27 cellular contexts compared by ENCODE assay signal in genomic region chr12:120032242-120032641, GRCh38. TPM values are rescaled to one million over a fixed set of nuclear protein-coding genes. Genes with fewer than 3 reads are reported as not detected.
"Had no signal": no experiment of that assay in that cellular context is flagged by ENCODE, and none has a peak within 500 bp of the region (broad histone marks: within the 10 kb centered on the region; RNA-seq: fewer than 3 reads in every experiment).

No MANE protein-coding gene starts in this region.

- H3K36me3 Mint-ChIP-seq: natural killer cell, neural progenitor cell, WTC11 had no signal

- H3K4me1 Mint-ChIP-seq: activated CD4-positive, alpha-beta memory T cell treated with anti-CD3 and anti-CD28 coated beads, Interleukin-2, amount 10 ng/mL, durations not matched to agents 7 days and 5 days; neural progenitor cell; stimulated activated naive B cell treated with anti-CD40 and anti-IgM and Interleukin-4, amounts not matched to agents 10 μg/mL and 1 μg/mL and 100 μg/mL, for 72 hours; WTC11 had no signal

- H3K27me3 Mint-ChIP-seq: activated CD4-positive, alpha-beta memory T cell treated with anti-CD3 and anti-CD28 coated beads, Interleukin-2, amount 10 ng/mL, durations not matched to agents 7 days and 5 days; activated CD8-positive, alpha-beta memory T cell treated with anti-CD3 and anti-CD28 coated beads, Interleukin-2, amount 10 ng/mL, durations not matched to agents 7 days and 5 days; activated naive CD8-positive, alpha-beta T cell treated with anti-CD3 and anti-CD28 coated beads, Interleukin-2, amount 10 ng/mL, durations not matched to agents 7 days and 5 days; effector memory CD8-positive, alpha-beta T cell; stimulated activated naive B cell treated with anti-CD40 and anti-IgM and Interleukin-4, amounts not matched to agents 10 μg/mL and 1 μg/mL and 100 μg/mL, for 72 hours had no signal

- DNase-seq: activated CD4-positive, alpha-beta memory T cell treated with anti-CD3 and anti-CD28 coated beads, Interleukin-2, amount 10 ng/mL, durations not matched to agents 7 days and 5 days; activated CD8-positive, alpha-beta memory T cell treated with anti-CD3 and anti-CD28 coated beads, Interleukin-2, amount 10 ng/mL, durations not matched to agents 7 days and 5 days; activated effector memory CD4-positive, alpha-beta T cell treated with Interleukin-2 at 50 U/mL for 16 hours; activated naive CD8-positive, alpha-beta T cell treated with anti-CD3 and anti-CD28 coated beads, Interleukin-2, amount 10 ng/mL, durations not matched to agents 7 days and 5 days; amniotic stem cell; brain microvascular endothelial cell; cortex of kidney; effector memory CD8-positive, alpha-beta T cell; erythroblast; islet precursor cell; left ventricle myocardium inferior; mesendoderm; natural killer cell; occipital lobe; SJCRH30; stimulated activated CD4-positive, alpha-beta T cell treated with anti-CD3 and anti-CD28 coated beads, Interleukin-1b, Interleukin-23, amount 100 ng/mL, for 48 hours; stimulated activated CD4-positive, alpha-beta T cell treated with anti-CD3 and anti-CD28 coated beads, Interleukin-4, amount 100 ng/mL, for 4 hours; stimulated activated CD8-positive, alpha-beta memory T cell treated with anti-CD3 and anti-CD28 coated beads, Interleukin-4, amount 100 ng/mL, for 48 hours; stimulated activated naive B cell treated with anti-CD40 and anti-IgM and Interleukin-4, amounts not matched to agents 10 μg/mL and 1 μg/mL and 100 μg/mL, for 72 hours; T-helper 2 cell; testis; transverse colon had no signal

- H3K27ac Mint-ChIP-seq: activated CD4-positive, alpha-beta memory T cell treated with anti-CD3 and anti-CD28 coated beads, Interleukin-2, amount 10 ng/mL, durations not matched to agents 7 days and 5 days; activated CD8-positive, alpha-beta memory T cell treated with anti-CD3 and anti-CD28 coated beads, Interleukin-2, amount 10 ng/mL, durations not matched to agents 7 days and 5 days; activated naive CD8-positive, alpha-beta T cell treated with anti-CD3 and anti-CD28 coated beads, Interleukin-2, amount 10 ng/mL, durations not matched to agents 7 days and 5 days; natural killer cell; neural progenitor cell; stimulated activated naive B cell treated with anti-CD40 and anti-IgM and Interleukin-4, amounts not matched to agents 10 μg/mL and 1 μg/mL and 100 μg/mL, for 72 hours; WTC11 had no signal

- H3K4me3 Mint-ChIP-seq: activated CD4-positive, alpha-beta memory T cell treated with anti-CD3 and anti-CD28 coated beads, Interleukin-2, amount 10 ng/mL, durations not matched to agents 7 days and 5 days; activated CD8-positive, alpha-beta memory T cell treated with anti-CD3 and anti-CD28 coated beads, Interleukin-2, amount 10 ng/mL, durations not matched to agents 7 days and 5 days; activated naive CD8-positive, alpha-beta T cell treated with anti-CD3 and anti-CD28 coated beads, Interleukin-2, amount 10 ng/mL, durations not matched to agents 7 days and 5 days; effector memory CD8-positive, alpha-beta T cell; natural killer cell; neural progenitor cell; stimulated activated naive B cell treated with anti-CD40 and anti-IgM and Interleukin-4, amounts not matched to agents 10 μg/mL and 1 μg/mL and 100 μg/mL, for 72 hours; WTC11 had no signal

- H3K9me3 Mint-ChIP-seq: activated CD4-positive, alpha-beta memory T cell treated with anti-CD3 and anti-CD28 coated beads, Interleukin-2, amount 10 ng/mL, durations not matched to agents 7 days and 5 days; activated naive CD8-positive, alpha-beta T cell treated with anti-CD3 and anti-CD28 coated beads, Interleukin-2, amount 10 ng/mL, durations not matched to agents 7 days and 5 days; effector memory CD8-positive, alpha-beta T cell; natural killer cell; neural progenitor cell; stimulated activated naive B cell treated with anti-CD40 and anti-IgM and Interleukin-4, amounts not matched to agents 10 μg/mL and 1 μg/mL and 100 μg/mL, for 72 hours; WTC11 had no signal

- ATAC-seq: activated CD8-positive, alpha-beta memory T cell treated with anti-CD3 and anti-CD28 coated beads, Interleukin-2, amount 10 ng/mL, durations not matched to agents 7 days and 5 days; effector memory CD8-positive, alpha-beta T cell; gastroesophageal sphincter; natural killer cell; SK-N-SH treated with all-trans-retinoic acid at 6 μM for 48 hours; stimulated activated naive B cell treated with anti-CD40 and anti-IgM and Interleukin-4, amounts not matched to agents 10 μg/mL and 1 μg/mL and 100 μg/mL, for 72 hours; WTC11 had no signal

RNA-seq across cellular contexts. Expression of gene BICDL1, which starts 43.2 kb away (rescaled TPM):
- total RNA-seq: fibroblast of lung, SJCRH30 had no signal
